In genomic region chr17:30570596-30571265, GRCh38 we compare ENCODE assay signal across 19 cellular contexts.
A peak's percentile ranks its signal among the peaks of the same experiment; 100 is the strongest.
DNase-seq lines count a peak whose midpoint lies in the region; TF ChIP-seq lines count a peak whose summit lies in the region.
"Had no signal": no experiment of that assay in that cellular context is flagged by ENCODE, and none has a peak within 500 bp of the region (broad histone marks: within the 10 kb centered on the region; RNA-seq: fewer than 3 reads in every experiment).

No MANE protein-coding gene starts in this region.

- TF ChIP-seq EP300 in suprapubic skin (IDR thresholded peaks at IDR 0.05) = no peak

- H3K4me3 ChIP-seq in suprapubic skin (no peak overlapping the region), MG63 (no peak overlapping the region)
- H3K4me3 ChIP-seq: GM12878, GM23248 had no signal

- in situ Hi-C loops in KBM-7 (cut with MboI; ENCODE audit: low pct_unique_long_range_greater_than_20kb, low sequenced_read_pairs) = no loop called here

- no peaks in the 10 kb centered on the region for H3K4me1 Mint-ChIP-seq in CD14-positive monocyte
- H3K4me1 Mint-ChIP-seq: B cell; CD8-positive, alpha-beta memory T cell had no signal

- TF ChIP-seq POLR2A in suprapubic skin (IDR thresholded peaks at IDR 0.05) = no peak

- H3K27ac Mint-ChIP-seq in CD14-positive monocyte = no peak overlapping the region
- H3K27ac Mint-ChIP-seq: B cell; CD8-positive, alpha-beta memory T cell had no signal

- no peak overlapping the region for H3K27ac ChIP-seq in suprapubic skin
- H3K27ac ChIP-seq: GM23248 had no signal

- WGBS in suprapubic skin = 31% methylated on average over 4 of the region's 9 CpGs

- peaks cover 1 to 8% (median 7%) of the 10 kb centered on the region in 3 donors for H3K27me3 Mint-ChIP-seq in CD14-positive monocyte (ENCODE audit: low read depth in 3 of 3)

- TF ChIP-seq CTCF in CD14-positive monocyte (IDR thresholded peaks at IDR 0.05) (no peak), suprapubic skin (IDR thresholded peaks at IDR 0.05) (no peak)

- no peak overlapping the region for H3K4me3 Mint-ChIP-seq in CD14-positive monocyte
- H3K4me3 Mint-ChIP-seq: B cell; CD8-positive, alpha-beta memory T cell had no signal

- H3K27me3 ChIP-seq in suprapubic skin (peaks cover 17% of the 10 kb centered on the region), MG63 (no peaks in the 10 kb centered on the region)

- intact Hi-C loops in CD14-positive monocyte (cut with micrococcal nuclease) = no loop called here

- no peaks in the 10 kb centered on the region for H3K4me1 ChIP-seq in suprapubic skin

- no peaks in the 10 kb centered on the region for H3K36me3 Mint-ChIP-seq in CD14-positive monocyte
- H3K36me3 Mint-ChIP-seq: CD8-positive, alpha-beta memory T cell had no signal

- no peaks in the 10 kb centered on the region for H3K9me3 ChIP-seq in suprapubic skin
- no peaks in the 10 kb centered on the region for H3K9me3 ChIP-seq in MG63

- H3K36me3 ChIP-seq in suprapubic skin (no peaks in the 10 kb centered on the region), MG63 (no peaks in the 10 kb centered on the region)

- H3K9me3 Mint-ChIP-seq in CD14-positive monocyte = no peaks in the 10 kb centered on the region
- H3K9me3 Mint-ChIP-seq: CD8-positive, alpha-beta memory T cell had no signal

- DNase-seq in CD14-positive monocyte (ENCODE audit: low spot score) (peak; percentile 27), KBM-7 (peak; percentile 30), islet precursor cell (peak; percentile 45), suprapubic skin (ENCODE audit: low spot score in 2 of 2) (peak; percentile 42 to 59), hepatic stellate cell (ENCODE audit: low spot score) (no peak), MG63 (no peak), OCI-M2 (lab: John Stamatoyannopoulos, UW; ENCODE audit: unreplicated experiment) (no peak)
- DNase-seq: CD8-positive, alpha-beta memory T cell; DND-41; GDM1; GM23248; KG1; NCI-H1092; NCI-H146; NCI-H2081; NCI-H748 treated with DMSO at 0.1 percent for 48 hours; PC-3 had no signal

Comparison
In these comparisons a context has a peak if more than half of its experiments do, and no peak if none do; other contexts are left out.
1. DNase-seq: peak in CD14-positive monocyte (single experiment), KBM-7 (single experiment), islet precursor cell (single experiment) and suprapubic skin (2 of 2); none in hepatic stellate cell (single experiment), MG63 (single experiment) and OCI-M2 (single experiment).